In genomic region chr6:44542401-44543116, GRCh38 we compare ENCODE assay signal across 13 cellular contexts.
DNase-seq lines count a peak whose midpoint lies in the region; ATAC-seq and TF ChIP-seq lines count a peak whose summit lies in the region.
"Had no signal": no experiment of that assay in that cellular context is flagged by ENCODE, and none has a peak within 500 bp of the region (broad histone marks: within the 10 kb centered on the region; RNA-seq: fewer than 3 reads in every experiment).

No MANE protein-coding gene starts in this region.

- DNase-seq in GM03348 (ENCODE audit: low spot score) (peak; percentile 41), WTC11 (ENCODE audit: low spot score) (peak; percentile 24), globus pallidus (ENCODE audit: low spot score) (peak; percentile 51), osteoblast (ENCODE audit: insufficient read length, low spot score, missing footprints) (peak; percentile 69), NCI-H2227 treated with DMSO at 0.1 percent for 48 hours (lab: John Stamatoyannopoulos, UW) (no peak), NCI-H2081 treated with DMSO at 0.1 percent for 48 hours (lab: John Stamatoyannopoulos, UW) (no peak), NCI-H748 treated with DMSO at 0.1 percent for 48 hours (lab: John Stamatoyannopoulos, UW) (no peak)
- DNase-seq: activated T-cell treated with anti-CD3 and anti-CD28 coated beads, Interleukin-2, amount 50 U/mL, for 72 hours; DMS153; NCI-H1105 treated with DMSO at 0.1 percent for 48 hours; uterus had no signal

- H2AFZ ChIP-seq in osteoblast (ENCODE audit: low read length): peak overlapping the region; percentile 92

- H3K9me3 Mint-ChIP-seq in WTC11: peaks cover 19% of the 10 kb centered on the region
- H3K9me3 Mint-ChIP-seq: activated T-cell treated with anti-CD3 and anti-CD28 coated beads, Interleukin-2, amount 50 U/mL, for 72 hours had no signal

- no peaks in the 10 kb centered on the region for H4K20me1 ChIP-seq in osteoblast (ENCODE audit: insufficient read depth, low read length)

- no peaks in the 10 kb centered on the region for H3K27me3 Mint-ChIP-seq in WTC11 (ENCODE audit: low read depth)

- TF ChIP-seq CTCF in WTC11 (IDR thresholded peaks at IDR 0.05): no peak
- TF ChIP-seq CTCF in osteoblast (IDR thresholded peaks at IDR 0.05; ENCODE audit: extremely low read depth, low read depth, low read length): no peak

- peak overlapping the region; percentile 7 for H3K4me3 Mint-ChIP-seq in WTC11
- H3K4me3 Mint-ChIP-seq: activated T-cell treated with anti-CD3 and anti-CD28 coated beads, Interleukin-2, amount 50 U/mL, for 72 hours had no signal

- no peak overlapping the region for H3K27ac ChIP-seq in osteoblast (ENCODE audit: low read depth, low read length)
- H3K27ac ChIP-seq: uterus had no signal

- H3K9me3 ChIP-seq in osteoblast (ENCODE audit: low read depth, low read length): no peaks in the 10 kb centered on the region
- H3K9me3 ChIP-seq: HAP-1, uterus had no signal

- peaks cover 4% of the 10 kb centered on the region for H3K27me3 ChIP-seq in osteoblast (ENCODE audit: insufficient read depth, low read length)
- H3K27me3 ChIP-seq: uterus had no signal

- peak; percentile 90 for ATAC-seq in WTC11
- no peak for ATAC-seq in GM19463 (IDR thresholded peaks at IDR 0.05; ENCODE audit: unreplicated experiment)
- ATAC-seq: activated T-cell treated with anti-CD3 and anti-CD28 coated beads, Interleukin-2, amount 50 U/mL, for 72 hours had no signal

- H3K4me2 ChIP-seq in osteoblast (ENCODE audit: insufficient read depth, low read length): peak overlapping the region; percentile 91

- H3K36me3 Mint-ChIP-seq in WTC11: peaks cover 7% of the 10 kb centered on the region; the same call in 1 of the 2 replicates

- H3K4me1 ChIP-seq in osteoblast (ENCODE audit: insufficient read depth, low read length): peaks cover 11% of the 10 kb centered on the region
- H3K4me1 ChIP-seq: HAP-1, uterus had no signal

- peaks cover 28% of the 10 kb centered on the region for H3K4me1 Mint-ChIP-seq in WTC11

- no peaks in the 10 kb centered on the region for H3K79me2 ChIP-seq in osteoblast (ENCODE audit: insufficient read depth, low read length)

- peak overlapping the region; percentile 67 for H3K4me3 ChIP-seq in osteoblast (ENCODE audit: insufficient read depth, low read length)
- H3K4me3 ChIP-seq: HAP-1, uterus had no signal

- CTCF ChIA-PET in WTC11 (lab: Charles Lee): interaction anchor here (0.7 to 4.4 kb wide), 3 partner anchors 67 to 87 kb away, joined by 3 to 29 read pairs (median 4); no protein-coding TSS in a partner anchor

- peak overlapping the region; percentile 91 for H3K27ac Mint-ChIP-seq in WTC11
- H3K27ac Mint-ChIP-seq: activated T-cell treated with anti-CD3 and anti-CD28 coated beads, Interleukin-2, amount 50 U/mL, for 72 hours had no signal

- H3K36me3 ChIP-seq in osteoblast (ENCODE audit: insufficient read depth, low read length): no peaks in the 10 kb centered on the region
- H3K36me3 ChIP-seq: HAP-1, uterus had no signal

- POLR2A ChIA-PET in WTC11 (lab: Charles Lee): interaction anchor here (0.6 kb wide), 1 partner anchor 903 kb away, joined by 3 read pairs; no protein-coding TSS in a partner anchor

TF ChIP-seq in WTC11, 78 proteins besides CTCF, POLR2A, EP300 and RAD21:
- no peak for TF ChIP-seq KAT7 (CRISPR knock-in tag; IDR thresholded peaks at IDR 0.05; ENCODE audit: borderline replicate concordance)
- peak; percentile 52; the same call in 1 of the 2 replicates for TF ChIP-seq FOXK1 (CRISPR knock-in tag; IDR thresholded peaks at IDR 0.05)
- no peak for TF ChIP-seq MAX (CRISPR knock-in tag; IDR thresholded peaks at IDR 0.05)
- TF ChIP-seq NFE2L1 (CRISPR knock-in tag; IDR thresholded peaks at IDR 0.05): peak; percentile 77
- TF ChIP-seq TEAD1 (CRISPR knock-in tag; IDR thresholded peaks at IDR 0.05): 0 out of 2 replicates have a peak, but pooled peaks have one; percentile 47
- peak; percentile 62; the same call in 1 of the 2 replicates for TF ChIP-seq ZNF423 (CRISPR knock-in tag; IDR thresholded peaks at IDR 0.05)
- TF ChIP-seq ZSCAN18 (CRISPR knock-in tag; IDR thresholded peaks at IDR 0.05): peak; percentile 17; the same call in 1 of the 2 replicates
- TF ChIP-seq CREM (CRISPR knock-in tag; IDR thresholded peaks at IDR 0.05): no peak
- TF ChIP-seq SP1 (CRISPR knock-in tag; conservative IDR thresholded peaks at IDR 0.05): 0 out of 2 replicates have a peak, but pooled peaks have one; percentile 25
- peak; percentile 38; the same call in 1 of the 2 replicates for TF ChIP-seq FOXP4 (CRISPR knock-in tag; IDR thresholded peaks at IDR 0.05)
- no peak for TF ChIP-seq HMGA2 (CRISPR knock-in tag; IDR thresholded peaks at IDR 0.05)

Comparison
In these comparisons a context has a peak if more than half of its experiments do, and no peak if none do; other contexts are left out.
1. DNase-seq: peak in GM03348 (single experiment), WTC11 (single experiment), globus pallidus (single experiment) and osteoblast (single experiment); none in NCI-H2227 treated with DMSO at 0.1 percent for 48 hours (single experiment), NCI-H2081 treated with DMSO at 0.1 percent for 48 hours (single experiment) and NCI-H748 treated with DMSO at 0.1 percent for 48 hours (single experiment).